ENCODE assay signal across 1 cellular context in genomic region chr20:543369-544152, GRCh38.
TF ChIP-seq lines count a peak whose summit lies in the region.

Gene CSNK2A1, minus strand, starts transcription at chr20:543790. Its CDS starts 35,239 bp downstream, at chr20:508551.

TF ChIP-seq in H1, 55 proteins besides CTCF, POLR2A, EP300 and RAD21 (continued from another document):
- no peak for TF ChIP-seq TEAD4 (IDR thresholded peaks at IDR 0.05; ENCODE audit: low read depth, low read length)
- no peak for TF ChIP-seq ZNF274 (IDR thresholded peaks at IDR 0.05; ENCODE audit: borderline replicate concordance, extremely low read depth, low read length)
- peak; percentile 99 for TF ChIP-seq CHD1 (IDR thresholded peaks at IDR 0.05; ENCODE audit: low read depth, low read length)
- no peak for TF ChIP-seq SUZ12 (IDR thresholded peaks at IDR 0.05; ENCODE audit: low read length)
- no peak; the same call in 1 of the 2 replicates for TF ChIP-seq MAX (IDR thresholded peaks at IDR 0.05)
- TF ChIP-seq SIRT6 (IDR thresholded peaks at IDR 0.05; ENCODE audit: low read length): no peak
- TF ChIP-seq NRF1 (IDR thresholded peaks at IDR 0.05; ENCODE audit: low read depth, low read length): no peak
- TF ChIP-seq EGR1 (IDR thresholded peaks at IDR 0.05; ENCODE audit: borderline replicate concordance, low read depth, low read length): 0 out of 2 replicates have a peak, but pooled peaks have one; percentile 18
- TF ChIP-seq SAP30 (IDR thresholded peaks at IDR 0.05; ENCODE audit: insufficient read depth, insufficient replicate concordance, low read length): no peak
- peak; percentile 92 for TF ChIP-seq GABPA (IDR thresholded peaks at IDR 0.05; ENCODE audit: borderline replicate concordance, insufficient read depth, low read length)
- TF ChIP-seq PHF8 (conservative IDR thresholded peaks at IDR 0.05; ENCODE audit: low read depth, low read length): peak; percentile 91
- no peak for TF ChIP-seq RNF2 (IDR thresholded peaks at IDR 0.05; ENCODE audit: borderline replicate concordance, low read depth, low read length, missing control alignments, poor library complexity, severe bottlenecking)
- TF ChIP-seq BRCA1 (IDR thresholded peaks at IDR 0.05; ENCODE audit: low read depth, low read length): no peak
- TF ChIP-seq SP4 (IDR thresholded peaks at IDR 0.05; ENCODE audit: low read length): peak; percentile 53; the same call in 1 of the 2 replicates
- no peak for TF ChIP-seq TCF12 (IDR thresholded peaks at IDR 0.05; ENCODE audit: low read depth, low read length)
- no peak for TF ChIP-seq HDAC2 (IDR thresholded peaks at IDR 0.05; ENCODE audit: borderline replicate concordance in 1 of 2, low read depth in 2 of 2, low read length in 2 of 2)
- no peak for TF ChIP-seq RXRA (IDR thresholded peaks at IDR 0.05; ENCODE audit: insufficient read depth, low read depth, low read length)
- peak; percentile 87 for TF ChIP-seq SP1 (IDR thresholded peaks at IDR 0.05; ENCODE audit: low read depth, low read length)
- no peak for TF ChIP-seq HDAC6 (IDR thresholded peaks at IDR 0.05; ENCODE audit: low read depth, low read length)
- TF ChIP-seq CHD7 (IDR thresholded peaks at IDR 0.05; ENCODE audit: insufficient replicate concordance, low read length): no peak
- TF ChIP-seq FOSL1 (IDR thresholded peaks at IDR 0.05; ENCODE audit: insufficient read depth, low read depth, low read length): no peak
- peak; percentile 70 for TF ChIP-seq ASH2L (IDR thresholded peaks at IDR 0.05; ENCODE audit: low read length)
- peak; percentile 55 for TF ChIP-seq SIX5 (IDR thresholded peaks at IDR 0.05; ENCODE audit: low read depth, low read length)
- peak in 1 of 2 experiments; percentile 19; a peak in 1 of 4 replicates for TF ChIP-seq SIN3A (conservative IDR thresholded peaks at IDR 0.05 in 1 of 2, IDR thresholded peaks at IDR 0.05 in 1 of 2; ENCODE audit: low read depth in 1 of 2, low read length in 2 of 2)
- TF ChIP-seq CREB1 (IDR thresholded peaks at IDR 0.05): peak; percentile 35; the same call in 1 of the 2 replicates
- TF ChIP-seq CBX8 (IDR thresholded peaks at IDR 0.05; ENCODE audit: borderline replicate concordance, low read depth, low read length): no peak
- no peak for TF ChIP-seq SP2 (IDR thresholded peaks at IDR 0.05; ENCODE audit: low read length)
- TF ChIP-seq KDM1A (IDR thresholded peaks at IDR 0.05; ENCODE audit: borderline replicate concordance, low read length): no peak
- peak; percentile 90 for TF ChIP-seq TBP (IDR thresholded peaks at IDR 0.05; ENCODE audit: low read depth, low read length)
- TF ChIP-seq SRF (IDR thresholded peaks at IDR 0.05; ENCODE audit: low read depth, low read length): no peak
- TF ChIP-seq POU5F1 (IDR thresholded peaks at IDR 0.05; ENCODE audit: low read depth, low read length): no peak
- TF ChIP-seq YY1 (IDR thresholded peaks at IDR 0.05; ENCODE audit: low read depth, low read length): peak; percentile 89
- TF ChIP-seq MAFK (IDR thresholded peaks at IDR 0.05; ENCODE audit: low read depth, low read length): no peak
- TF ChIP-seq POLR2AphosphoS5 (IDR thresholded peaks at IDR 0.05; ENCODE audit: low read depth, low read length): peak; percentile 86
- no peak for TF ChIP-seq CBX5 (IDR thresholded peaks at IDR 0.05; ENCODE audit: low read depth, low read length)
- TF ChIP-seq E2F6 (IDR thresholded peaks at IDR 0.05): no peak
- TF ChIP-seq JUN (IDR thresholded peaks at IDR 0.05; ENCODE audit: low read depth, low read length): no peak
- no peak for TF ChIP-seq CEBPB (IDR thresholded peaks at IDR 0.05; ENCODE audit: low read depth, low read length)
- TF ChIP-seq RFX5 (IDR thresholded peaks at IDR 0.05; ENCODE audit: borderline replicate concordance, low read depth, low read length): no peak
- TF ChIP-seq, protein P1, sequence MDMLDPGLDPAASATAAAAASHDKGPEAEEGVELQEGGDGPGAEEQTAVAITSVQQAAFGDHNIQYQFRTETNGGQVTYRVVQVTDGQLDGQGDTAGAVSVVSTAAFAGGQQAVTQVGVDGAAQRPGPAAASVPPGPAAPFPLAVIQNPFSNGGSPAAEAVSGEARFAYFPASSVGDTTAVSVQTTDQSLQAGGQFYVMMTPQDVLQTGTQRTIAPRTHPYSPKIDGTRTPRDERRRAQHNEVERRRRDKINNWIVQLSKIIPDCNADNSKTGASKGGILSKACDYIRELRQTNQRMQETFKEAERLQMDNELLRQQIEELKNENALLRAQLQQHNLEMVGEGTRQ (IDR thresholded peaks at IDR 0.05; ENCODE audit: low read length): no peak
